Comparison of ENCODE assay signal across 2 cellular contexts in genomic region chr2:60516383-60516811, GRCh38.
A peak's percentile ranks its signal among the peaks of the same experiment; 100 is the strongest.
TF ChIP-seq lines count a peak whose summit lies in the region.

No MANE protein-coding gene starts in this region.

TF ChIP-seq in A549, 52 proteins besides CTCF, POLR2A, EP300 and RAD21:
- TF ChIP-seq NFE2L2 (conservative IDR thresholded peaks at IDR 0.05; ENCODE audit: low read length) = no peak
- no peak for TF ChIP-seq FOSL2 (IDR thresholded peaks at IDR 0.05)
- TF ChIP-seq FOSL2 (CRISPR knock-in tag; IDR thresholded peaks at IDR 0.05) = peak; percentile 54; the same call in 1 of the 2 replicates
- TF ChIP-seq KDM5A (IDR thresholded peaks at IDR 0.05) = no peak
- no peak for TF ChIP-seq TP53 (CRISPR knock-in tag; IDR thresholded peaks at IDR 0.05)

TF ChIP-seq in HCT116, 20 proteins besides CTCF, POLR2A, EP300 and RAD21 (continued from another document):
- TF ChIP-seq REST (IDR thresholded peaks at IDR 0.05; ENCODE audit: low read depth) (no peak), SRF (IDR thresholded peaks at IDR 0.05; ENCODE audit: low read depth) (no peak), TCF7L2 (IDR thresholded peaks at IDR 0.05; ENCODE audit: borderline replicate concordance, extremely low read depth, insufficient read depth, insufficient read length) (no peak), MAX (IDR thresholded peaks at IDR 0.05) (no peak), ZBTB33 (IDR thresholded peaks at IDR 0.05; ENCODE audit: extremely low read depth, insufficient replicate concordance, low read length) (no peak), SIN3A (IDR thresholded peaks at IDR 0.05; ENCODE audit: low read depth) (no peak), SP1 (IDR thresholded peaks at IDR 0.05; ENCODE audit: low read depth) (no peak), EZH2 (IDR thresholded peaks at IDR 0.05) (no peak), JUND (IDR thresholded peaks at IDR 0.05) (0 out of 2 replicates have a peak, but pooled peaks have one; percentile 13), CEBPB (IDR thresholded peaks at IDR 0.05; ENCODE audit: low read depth) (no peak), EGR1 (IDR thresholded peaks at IDR 0.05; ENCODE audit: low read depth) (no peak), ELF1 (IDR thresholded peaks at IDR 0.05; ENCODE audit: borderline replicate concordance, low read depth) (no peak), EZH2phosphoT487 (IDR thresholded peaks at IDR 0.05; ENCODE audit: borderline replicate concordance) (no peak), ZNF274 (IDR thresholded peaks at IDR 0.05; ENCODE audit: low read depth, low read length) (no peak), YY1 (IDR thresholded peaks at IDR 0.05; ENCODE audit: extremely low read depth, insufficient replicate concordance, low read depth, low read length) (peak; percentile 55), FOSL1 (IDR thresholded peaks at IDR 0.05; ENCODE audit: low read depth) (peak; percentile 24; the same call in 1 of the 2 replicates), ZFX (IDR thresholded peaks at IDR 0.05) (no peak), POLR2AphosphoS5 (IDR thresholded peaks at IDR 0.05; ENCODE audit: low read depth, low read length) (no peak), ATF3 (IDR thresholded peaks at IDR 0.05) (no peak)
